Comparison of ENCODE assay signal across 1 cellular context in genomic region chr1:213989740-213990472, GRCh38.
TF ChIP-seq lines count a peak whose summit lies in the region.

No MANE protein-coding gene starts in this region.

TF ChIP-seq in GM12878, 131 proteins besides CTCF, POLR2A, EP300 and RAD21 (continued from another document):
- TF ChIP-seq ZBTB40 (IDR thresholded peaks at IDR 0.05; ENCODE audit: borderline replicate concordance) (no peak), GABPA (IDR thresholded peaks at IDR 0.05; ENCODE audit: low read depth) (no peak), ATF7 (IDR thresholded peaks at IDR 0.05; ENCODE audit: low read depth) (no peak), ZBTB33 (IDR thresholded peaks at IDR 0.05) (no peak), ZNF384 (IDR thresholded peaks at IDR 0.05; ENCODE audit: borderline replicate concordance, low read depth, low read length) (no peak), MEF2B (IDR thresholded peaks at IDR 0.05; ENCODE audit: partially characterized antibody, poor library complexity, severe bottlenecking) (no peak), MXI1 (IDR thresholded peaks at IDR 0.05; ENCODE audit: low read depth, low read length) (no peak), NFIC (IDR thresholded peaks at IDR 0.05; ENCODE audit: low read depth, low read length) (no peak), HDGF (IDR thresholded peaks at IDR 0.05) (no peak), ZBTB4 (CRISPR knock-in tag; IDR thresholded peaks at IDR 0.05) (no peak), MTA2 (IDR thresholded peaks at IDR 0.05; ENCODE audit: low read depth) (no peak), RB1 (IDR thresholded peaks at IDR 0.05; ENCODE audit: borderline replicate concordance) (no peak), MYC (IDR thresholded peaks at IDR 0.05; ENCODE audit: insufficient read depth, insufficient read length, insufficient replicate concordance, low read length, severe bottlenecking) (no peak), POU2F2 (IDR thresholded peaks at IDR 0.05; ENCODE audit: borderline replicate concordance, low read depth, low read length) (no peak)
